ENCODE assay signal across 15 cellular contexts in the genomic region with DNA sequence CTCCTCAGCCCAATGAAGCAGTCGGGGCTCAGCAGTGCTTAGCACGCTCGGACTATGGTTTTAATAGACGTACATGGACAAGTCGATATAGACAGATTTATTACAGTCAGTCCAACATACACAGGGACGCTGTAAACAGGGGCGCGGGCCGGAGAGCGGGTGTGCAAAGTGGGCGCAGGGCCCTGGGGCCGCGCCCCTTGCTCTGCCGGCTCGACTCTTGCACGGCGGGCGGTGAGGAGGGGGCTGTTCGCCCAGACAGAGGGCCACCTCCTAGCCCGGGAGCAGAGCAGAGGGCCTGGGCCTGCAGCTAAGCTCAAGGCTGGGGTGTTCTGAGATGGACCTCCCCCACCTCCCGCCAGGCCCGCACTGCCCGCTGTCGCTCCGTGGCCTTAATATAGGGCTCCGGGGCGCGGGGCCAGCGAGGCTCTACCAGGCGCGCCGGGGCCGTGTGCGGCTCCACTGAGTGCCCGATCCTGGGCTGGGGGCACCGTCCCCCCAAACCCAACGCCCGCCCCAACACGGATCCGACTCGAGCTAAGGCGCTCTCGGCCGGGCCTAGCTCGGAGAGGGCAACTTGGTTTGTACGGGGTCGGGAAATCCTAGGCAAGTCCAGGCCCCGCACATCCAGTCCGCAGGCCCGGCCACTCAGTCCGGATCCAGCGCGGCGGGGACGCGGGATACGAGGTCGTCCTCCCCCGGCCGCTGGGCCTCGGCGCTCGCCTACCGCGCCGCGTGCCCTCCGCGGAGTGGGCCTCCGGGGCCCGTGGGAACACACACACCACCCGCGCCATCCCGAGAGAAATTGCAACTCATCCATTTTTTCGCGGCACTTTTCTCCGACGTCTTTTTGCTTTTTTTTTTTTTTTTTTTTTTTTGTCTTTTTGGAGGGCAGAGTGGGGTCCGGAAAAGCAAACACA. TPM values are rescaled to one million over a fixed set of nuclear protein-coding genes. Genes with fewer than 3 reads are reported as not detected.
A peak's percentile ranks its signal among the peaks of the same experiment; 100 is the strongest.
DNase-seq lines count a peak whose midpoint lies in the region; ATAC-seq and TF ChIP-seq lines count a peak whose summit lies in the region.
"Had no signal": no experiment of that assay in that cellular context is flagged by ENCODE, and none has a peak within 500 bp of the region (broad histone marks: within the 10 kb centered on the region; RNA-seq: fewer than 3 reads in every experiment).

No MANE protein-coding gene starts in this region.

- H3K4me3 ChIP-seq in right atrium auricular region: no peak overlapping the region
- peak overlapping the region; percentile 10 for H3K4me3 ChIP-seq in ectodermal cell (ENCODE audit: insufficient read depth, low read depth, low read length)
- H3K4me3 ChIP-seq in mucosa of rectum (ENCODE audit: low read length in 2 of 2): no peak overlapping the region
- H3K4me3 ChIP-seq in vagina: peak overlapping the region; percentile 9 to 57
- H3K4me3 ChIP-seq: heart left ventricle had no signal

- no peak for TF ChIP-seq POLR2A in vagina (IDR thresholded peaks at IDR 0.05)

- peak overlapping the region in 1 of 2 donors; percentile 53 for H3K9ac ChIP-seq in mucosa of rectum (ENCODE audit: low read depth in 1 of 2, low read length in 2 of 2)

- WGBS in ectodermal cell, 2 experiments: 3% methylated on average over 79 of the region's 79 CpGs

- intact Hi-C loops in Right ventricle myocardium inferior (cut with DNase I): no loop called here
- intact Hi-C loops in vagina (cut with DNase I): loop anchor here (10.0 kb wide), 1 partner anchor 743 kb away; no protein-coding TSS in a partner anchor

- peaks cover 0 to 38% of the 10 kb centered on the region in 2 donors for H3K4me1 ChIP-seq in right atrium auricular region
- peaks cover 40% of the 10 kb centered on the region for H3K4me1 ChIP-seq in ectodermal cell (ENCODE audit: control insufficient read depth, insufficient read depth, low read length)
- H3K4me1 ChIP-seq in mucosa of rectum (ENCODE audit: control insufficient read depth in 2 of 2, insufficient read depth in 2 of 2, low read length in 2 of 2): peaks cover 10 to 13% of the 10 kb centered on the region in 2 donors
- H3K4me1 ChIP-seq in vagina: peaks cover 30% of the 10 kb centered on the region

- no peak for ATAC-seq in Right ventricle myocardium inferior
- ATAC-seq in GM18498 (IDR thresholded peaks at IDR 0.05; ENCODE audit: unreplicated experiment): no peak
- no peak for ATAC-seq in GM19395 (IDR thresholded peaks at IDR 0.05; ENCODE audit: unreplicated experiment)
- ATAC-seq: left cardiac atrium had no signal

- no peak overlapping the region for H3K27ac ChIP-seq in right atrium auricular region
- H3K27ac ChIP-seq in ectodermal cell (ENCODE audit: insufficient read depth, low read depth, low read length, poor library complexity, severe bottlenecking): no peak overlapping the region
- H3K27ac ChIP-seq in mucosa of rectum (ENCODE audit: low read depth in 2 of 2, low read length in 2 of 2): peak overlapping the region; percentile 61 to 73
- peak overlapping the region; percentile 95 for H3K27ac ChIP-seq in vagina
- H3K27ac ChIP-seq: heart left ventricle had no signal

- peak; percentile 60 for DNase-seq in Right ventricle myocardium inferior (ENCODE audit: missing footprints)
- no peak for DNase-seq in right atrium auricular region (ENCODE audit: low spot score)
- no peak for DNase-seq in vagina (ENCODE audit: extremely low spot score in 2 of 2)
- DNase-seq in NCI-H146 treated with DMSO at 0.1 percent for 48 hours (lab: John Stamatoyannopoulos, UW; ENCODE audit: unreplicated experiment): no peak
- DNase-seq: activated CD8-positive, alpha-beta memory T cell treated with anti-CD3 and anti-CD28 coated beads, Interleukin-2, amount 50 U/mL, for 48 hours; CD4-positive, alpha-beta T cell; left cardiac atrium; NCI-H1436; NCI-H2227 treated with DMSO at 0.1 percent for 48 hours had no signal

- H3K9me3 ChIP-seq in right atrium auricular region (no peaks in the 10 kb centered on the region), ectodermal cell (ENCODE audit: control insufficient read depth, low read length) (no peaks in the 10 kb centered on the region), mucosa of rectum (ENCODE audit: control insufficient read depth in 2 of 2, low read length in 2 of 2) (no peaks in the 10 kb centered on the region), vagina (no peaks in the 10 kb centered on the region)
- H3K9me3 ChIP-seq: esophagus muscularis mucosa, heart left ventricle had no signal

- TF ChIP-seq CTCF in right atrium auricular region (IDR thresholded peaks at IDR 0.05): no peak
- TF ChIP-seq CTCF in vagina (IDR thresholded peaks at IDR 0.05): no peak

- H3K27me3 ChIP-seq in right atrium auricular region (peaks cover 49 to 57% of the 10 kb centered on the region in 2 donors), ectodermal cell (ENCODE audit: control insufficient read depth, insufficient read depth, low read length, poor library complexity, severe bottlenecking) (peaks cover 84% of the 10 kb centered on the region), mucosa of rectum (ENCODE audit: control insufficient read depth in 2 of 2, insufficient read depth in 2 of 2, low read length in 2 of 2) (peaks cover 46 to 62% of the 10 kb centered on the region in 2 donors), vagina (peaks cover 18% of the 10 kb centered on the region)

- H3K36me3 ChIP-seq in right atrium auricular region (no peaks in the 10 kb centered on the region), ectodermal cell (ENCODE audit: control insufficient read depth, insufficient read depth, low read length) (no peaks in the 10 kb centered on the region), mucosa of rectum (ENCODE audit: control insufficient read depth in 2 of 2, insufficient read depth in 2 of 2, low read length in 2 of 2) (no peaks in the 10 kb centered on the region), vagina (no peaks in the 10 kb centered on the region)
- H3K36me3 ChIP-seq: esophagus muscularis mucosa, heart left ventricle had no signal

RNA-seq across cellular contexts. Expression of a gene that starts 6.1 kb away (rescaled TPM):
- total RNA-seq in Right ventricle myocardium inferior: not detected
- total RNA-seq in right atrium auricular region: not detected
- 0.26 TPM for polyA plus RNA-seq in ectodermal cell (2013, experiment 1 of 4)
- 0.34 TPM for polyA plus RNA-seq in ectodermal cell (2013, experiment 2 of 4)
- polyA plus RNA-seq in ectodermal cell (2013, experiment 3 of 4): 1.2 TPM
- 0.53 TPM for polyA plus RNA-seq in ectodermal cell (2013, experiment 4 of 4)
- total RNA-seq in vagina: 141 TPM
- total RNA-seq: CD4-positive, alpha-beta T cell; left cardiac atrium had no signal

Comparison
In these comparisons a context has a peak if more than half of its experiments do, and no peak if none do; other contexts are left out.
1. H3K27ac ChIP-seq: peak in mucosa of rectum (2 of 2) and vagina (single experiment); none in right atrium auricular region (0 of 2) and ectodermal cell (single experiment).
2. H3K4me3 ChIP-seq: peak in ectodermal cell (single experiment) and vagina (2 of 2); none in right atrium auricular region (0 of 2) and mucosa of rectum (0 of 2).
3. RNA of a gene that starts 6.1 kb away (total RNA-seq): 141 TPM in vagina (single experiment); not detected in Right ventricle myocardium inferior (single experiment) and not detected in right atrium auricular region; every median in the first group is over 100 times any median in the second.